In the genomic region with DNA sequence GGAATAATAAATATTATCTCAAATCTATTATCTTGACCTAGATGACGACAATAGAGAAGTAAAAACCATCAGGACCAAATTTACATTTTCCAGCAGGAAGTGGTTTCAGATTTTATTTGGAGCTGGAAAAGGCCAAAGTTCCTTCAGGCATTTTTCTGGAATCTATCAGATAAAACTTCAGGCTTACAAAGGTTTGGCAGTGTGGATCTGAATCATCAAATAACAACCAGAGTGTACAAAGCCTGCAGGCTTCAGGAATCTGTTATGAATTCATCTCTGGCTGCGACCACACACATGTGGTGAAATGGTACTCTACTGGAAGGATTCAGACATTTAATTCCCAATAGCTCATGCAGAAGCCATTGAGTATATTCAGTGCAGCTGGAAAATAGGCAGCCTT, we compare ENCODE assay signal across 15 cellular contexts.
DNase-seq lines count a peak whose midpoint lies in the region; ATAC-seq and TF ChIP-seq lines count a peak whose summit lies in the region.
"Had no signal": no experiment of that assay in that cellular context is flagged by ENCODE, and none has a peak within 500 bp of the region (broad histone marks: within the 10 kb centered on the region; RNA-seq: fewer than 3 reads in every experiment).

No MANE protein-coding gene starts in this region.

- H3K36me3 ChIP-seq in GM23248 (ENCODE audit: low read depth): no peaks in the 10 kb centered on the region

- no peak overlapping the region for H2AFZ ChIP-seq in GM23248

- peaks cover 16% of the 10 kb centered on the region for H3K4me1 ChIP-seq in GM23248 (ENCODE audit: insufficient read depth)

- in situ Hi-C loops in GM23248 (cut with MboI): no loop called here
- in situ Hi-C loops in SK-MEL-5 (cut with HindIII; ENCODE audit: low pct_unique_long_range_greater_than_20kb, low sequenced_read_pairs): no loop called here

- peaks cover 15% of the 10 kb centered on the region for H3F3A ChIP-seq in GM23248 (ENCODE audit: insufficient read depth)

- no peaks in the 10 kb centered on the region; the same call in 1 of the 2 replicates for H3K9me2 ChIP-seq in GM23248 (ENCODE audit: insufficient read depth)

- H3K4me3 ChIP-seq in GM23248: no peak overlapping the region
- no peak overlapping the region for H3K4me3 ChIP-seq in fibroblast of villous mesenchyme (ENCODE audit: low read depth, low read length)
- H3K4me3 ChIP-seq in skeletal muscle cell (ENCODE audit: low read depth, low read length): no peak overlapping the region
- H3K4me3 ChIP-seq: dorsolateral prefrontal cortex, SK-N-MC had no signal

- WGBS in GM23248 (ENCODE audit: low coverage in 1 of 2, low lambda C conversion rate in 2 of 2, missing lambda C conversion rate in 2 of 2), 2 experiments: 7 to 8% methylated on average over 2 of the region's 2 CpGs

- no peak overlapping the region for H3K4me2 ChIP-seq in GM23248 (ENCODE audit: unreplicated experiment)

- H3K9me3 ChIP-seq in GM23248 (ENCODE audit: low read depth): no peaks in the 10 kb centered on the region

- no peak overlapping the region for H3K9ac ChIP-seq in GM23248

- no peaks in the 10 kb centered on the region for H3K27me3 ChIP-seq in GM23248 (replicated peaks; ENCODE audit: insufficient read depth)
- H3K27me3 ChIP-seq: dorsolateral prefrontal cortex had no signal

- no peaks in the 10 kb centered on the region for H4K20me1 ChIP-seq in GM23248 (ENCODE audit: insufficient read depth)

- no peak for TF ChIP-seq CTCF in fibroblast of villous mesenchyme (IDR thresholded peaks at IDR 0.05; ENCODE audit: insufficient read depth, low read depth, low read length)

- ATAC-seq in HG02571 (IDR thresholded peaks at IDR 0.05; ENCODE audit: unreplicated experiment): no peak
- no peak for ATAC-seq in GM21825 (IDR thresholded peaks at IDR 0.05; ENCODE audit: unreplicated experiment)
- ATAC-seq in GM18867 (IDR thresholded peaks at IDR 0.05; ENCODE audit: unreplicated experiment): no peak
- ATAC-seq: natural killer cell had no signal

- DNase-seq in GM23248: peak; percentile 82
- DNase-seq in SK-MEL-5 (ENCODE audit: low read depth, low spot score): peak; percentile 84
- DNase-seq in fibroblast of villous mesenchyme (ENCODE audit: low read depth): peak; percentile 90
- peak; percentile 75 for DNase-seq in skeletal muscle cell (ENCODE audit: low read depth)
- DNase-seq in epidermal melanocyte (ENCODE audit: insufficient read length, low spot score): no peak
- DNase-seq: activated CD4-positive, alpha-beta T cell treated with anti-CD3 and anti-CD28 coated beads for 1 hour; activated gamma-delta T cell treated with Interleukin-2 at 50 U/mL for 16 hours; dorsolateral prefrontal cortex; Karpas-422; natural killer cell; stimulated activated CD4-positive, alpha-beta T cell treated with anti-CD3 and anti-CD28 coated beads, Interleukin-1b, Interleukin-23, amount 100 ng/mL, for 48 hours had no signal

- H3K27ac ChIP-seq in GM23248: no peak overlapping the region
- H3K27ac ChIP-seq: dorsolateral prefrontal cortex, SK-N-MC had no signal

- H3K79me2 ChIP-seq in GM23248 (ENCODE audit: insufficient read depth): no peaks in the 10 kb centered on the region
